ENCODE assay signal across 1 cellular context in the genomic region with DNA sequence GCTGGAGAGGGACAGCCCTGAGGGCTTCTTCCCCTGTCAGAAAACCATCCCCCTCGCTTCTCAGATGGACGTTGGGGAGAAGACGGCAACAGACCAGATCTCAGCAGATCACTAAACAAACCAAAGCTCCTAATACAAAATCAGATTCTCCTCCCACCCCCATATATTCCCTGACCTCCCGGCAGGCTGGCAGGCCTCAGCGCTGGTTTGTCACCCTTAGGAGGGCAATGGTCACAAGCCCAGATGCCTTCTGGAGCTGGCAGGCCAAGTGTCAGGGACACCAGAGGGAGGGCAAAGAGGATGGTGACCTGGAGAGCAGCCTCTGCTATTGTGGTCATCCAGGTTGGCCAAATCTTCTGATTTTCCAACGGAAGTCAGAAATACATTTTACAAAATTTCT.
TF ChIP-seq lines count a peak whose summit lies in the region.

No MANE protein-coding gene starts in this region.

TF ChIP-seq in GM23338, 12 proteins besides CTCF, POLR2A, EP300 and RAD21 (continued from another document):
- TF ChIP-seq, protein P1, sequence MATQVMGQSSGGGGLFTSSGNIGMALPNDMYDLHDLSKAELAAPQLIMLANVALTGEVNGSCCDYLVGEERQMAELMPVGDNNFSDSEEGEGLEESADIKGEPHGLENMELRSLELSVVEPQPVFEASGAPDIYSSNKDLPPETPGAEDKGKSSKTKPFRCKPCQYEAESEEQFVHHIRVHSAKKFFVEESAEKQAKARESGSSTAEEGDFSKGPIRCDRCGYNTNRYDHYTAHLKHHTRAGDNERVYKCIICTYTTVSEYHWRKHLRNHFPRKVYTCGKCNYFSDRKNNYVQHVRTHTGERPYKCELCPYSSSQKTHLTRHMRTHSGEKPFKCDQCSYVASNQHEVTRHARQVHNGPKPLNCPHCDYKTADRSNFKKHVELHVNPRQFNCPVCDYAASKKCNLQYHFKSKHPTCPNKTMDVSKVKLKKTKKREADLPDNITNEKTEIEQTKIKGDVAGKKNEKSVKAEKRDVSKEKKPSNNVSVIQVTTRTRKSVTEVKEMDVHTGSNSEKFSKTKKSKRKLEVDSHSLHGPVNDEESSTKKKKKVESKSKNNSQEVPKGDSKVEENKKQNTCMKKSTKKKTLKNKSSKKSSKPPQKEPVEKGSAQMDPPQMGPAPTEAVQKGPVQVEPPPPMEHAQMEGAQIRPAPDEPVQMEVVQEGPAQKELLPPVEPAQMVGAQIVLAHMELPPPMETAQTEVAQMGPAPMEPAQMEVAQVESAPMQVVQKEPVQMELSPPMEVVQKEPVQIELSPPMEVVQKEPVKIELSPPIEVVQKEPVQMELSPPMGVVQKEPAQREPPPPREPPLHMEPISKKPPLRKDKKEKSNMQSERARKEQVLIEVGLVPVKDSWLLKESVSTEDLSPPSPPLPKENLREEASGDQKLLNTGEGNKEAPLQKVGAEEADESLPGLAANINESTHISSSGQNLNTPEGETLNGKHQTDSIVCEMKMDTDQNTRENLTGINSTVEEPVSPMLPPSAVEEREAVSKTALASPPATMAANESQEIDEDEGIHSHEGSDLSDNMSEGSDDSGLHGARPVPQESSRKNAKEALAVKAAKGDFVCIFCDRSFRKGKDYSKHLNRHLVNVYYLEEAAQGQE (IDR thresholded peaks at IDR 0.05; ENCODE audit: unreplicated experiment): no peak
- TF ChIP-seq, protein P2, sequence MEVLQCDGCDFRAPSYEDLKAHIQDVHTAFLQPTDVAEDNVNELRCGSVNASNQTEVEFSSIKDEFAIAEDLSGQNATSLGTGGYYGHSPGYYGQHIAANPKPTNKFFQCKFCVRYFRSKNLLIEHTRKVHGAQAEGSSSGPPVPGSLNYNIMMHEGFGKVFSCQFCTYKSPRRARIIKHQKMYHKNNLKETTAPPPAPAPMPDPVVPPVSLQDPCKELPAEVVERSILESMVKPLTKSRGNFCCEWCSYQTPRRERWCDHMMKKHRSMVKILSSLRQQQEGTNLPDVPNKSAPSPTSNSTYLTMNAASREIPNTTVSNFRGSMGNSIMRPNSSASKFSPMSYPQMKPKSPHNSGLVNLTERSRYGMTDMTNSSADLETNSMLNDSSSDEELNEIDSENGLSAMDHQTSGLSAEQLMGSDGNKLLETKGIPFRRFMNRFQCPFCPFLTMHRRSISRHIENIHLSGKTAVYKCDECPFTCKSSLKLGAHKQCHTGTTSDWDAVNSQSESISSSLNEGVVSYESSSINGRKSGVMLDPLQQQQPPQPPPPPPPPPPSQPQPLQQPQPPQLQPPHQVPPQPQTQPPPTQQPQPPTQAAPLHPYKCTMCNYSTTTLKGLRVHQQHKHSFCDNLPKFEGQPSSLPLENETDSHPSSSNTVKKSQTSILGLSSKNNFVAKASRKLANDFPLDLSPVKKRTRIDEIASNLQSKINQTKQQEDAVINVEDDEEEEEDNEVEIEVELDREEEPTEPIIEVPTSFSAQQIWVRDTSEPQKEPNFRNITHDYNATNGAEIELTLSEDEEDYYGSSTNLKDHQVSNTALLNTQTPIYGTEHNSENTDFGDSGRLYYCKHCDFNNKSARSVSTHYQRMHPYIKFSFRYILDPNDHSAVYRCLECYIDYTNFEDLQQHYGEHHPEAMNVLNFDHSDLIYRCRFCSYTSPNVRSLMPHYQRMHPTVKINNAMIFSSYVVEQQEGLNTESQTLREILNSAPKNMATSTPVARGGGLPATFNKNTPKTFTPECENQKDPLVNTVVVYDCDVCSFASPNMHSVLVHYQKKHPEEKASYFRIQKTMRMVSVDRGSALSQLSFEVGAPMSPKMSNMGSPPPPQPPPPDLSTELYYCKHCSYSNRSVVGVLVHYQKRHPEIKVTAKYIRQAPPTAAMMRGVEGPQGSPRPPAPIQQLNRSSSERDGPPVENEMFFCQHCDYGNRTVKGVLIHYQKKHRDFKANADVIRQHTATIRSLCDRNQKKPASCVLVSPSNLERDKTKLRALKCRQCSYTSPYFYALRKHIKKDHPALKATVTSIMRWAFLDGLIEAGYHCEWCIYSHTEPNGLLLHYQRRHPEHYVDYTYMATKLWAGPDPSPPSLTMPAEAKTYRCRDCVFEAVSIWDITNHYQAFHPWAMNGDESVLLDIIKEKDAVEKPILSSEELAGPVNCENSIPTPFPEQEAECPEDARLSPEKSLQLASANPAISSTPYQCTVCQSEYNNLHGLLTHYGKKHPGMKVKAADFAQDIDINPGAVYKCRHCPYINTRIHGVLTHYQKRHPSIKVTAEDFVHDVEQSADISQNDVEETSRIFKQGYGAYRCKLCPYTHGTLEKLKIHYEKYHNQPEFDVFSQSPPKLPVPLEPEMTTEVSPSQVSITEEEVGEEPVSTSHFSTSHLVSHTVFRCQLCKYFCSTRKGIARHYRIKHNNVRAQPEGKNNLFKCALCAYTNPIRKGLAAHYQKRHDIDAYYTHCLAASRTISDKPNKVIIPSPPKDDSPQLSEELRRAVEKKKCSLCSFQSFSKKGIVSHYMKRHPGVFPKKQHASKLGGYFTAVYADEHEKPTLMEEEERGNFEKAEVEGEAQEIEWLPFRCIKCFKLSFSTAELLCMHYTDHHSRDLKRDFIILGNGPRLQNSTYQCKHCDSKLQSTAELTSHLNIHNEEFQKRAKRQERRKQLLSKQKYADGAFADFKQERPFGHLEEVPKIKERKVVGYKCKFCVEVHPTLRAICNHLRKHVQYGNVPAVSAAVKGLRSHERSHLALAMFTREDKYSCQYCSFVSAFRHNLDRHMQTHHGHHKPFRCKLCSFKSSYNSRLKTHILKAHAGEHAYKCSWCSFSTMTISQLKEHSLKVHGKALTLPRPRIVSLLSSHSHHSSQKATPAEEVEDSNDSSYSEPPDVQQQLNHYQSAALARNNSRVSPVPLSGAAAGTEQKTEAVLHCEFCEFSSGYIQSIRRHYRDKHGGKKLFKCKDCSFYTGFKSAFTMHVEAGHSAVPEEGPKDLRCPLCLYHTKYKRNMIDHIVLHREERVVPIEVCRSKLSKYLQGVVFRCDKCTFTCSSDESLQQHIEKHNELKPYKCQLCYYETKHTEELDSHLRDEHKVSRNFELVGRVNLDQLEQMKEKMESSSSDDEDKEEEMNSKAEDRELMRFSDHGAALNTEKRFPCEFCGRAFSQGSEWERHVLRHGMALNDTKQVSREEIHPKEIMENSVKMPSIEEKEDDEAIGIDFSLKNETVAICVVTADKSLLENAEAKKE (CRISPR knock-in tag; IDR thresholded peaks at IDR 0.05): no peak
- no peak for TF ChIP-seq NANOG (IDR thresholded peaks at IDR 0.05; ENCODE audit: borderline replicate concordance)
